ENCODE assay signal across 15 cellular contexts in genomic region chr20:61746781-61747180, GRCh38.
A peak's percentile ranks its signal among the peaks of the same experiment; 100 is the strongest.
DNase-seq lines count a peak whose midpoint lies in the region; ATAC-seq and TF ChIP-seq lines count a peak whose summit lies in the region.
"Had no signal": no experiment of that assay in that cellular context is flagged by ENCODE, and none has a peak within 500 bp of the region (broad histone marks: within the 10 kb centered on the region; RNA-seq: fewer than 3 reads in every experiment).

No MANE protein-coding gene starts in this region.

- H3K9me3 ChIP-seq in lower lobe of right lung (peaks cover 14% of the 10 kb centered on the region), aorta (ENCODE audit: control insufficient read depth, low read length) (peaks cover 3% of the 10 kb centered on the region), transverse colon (peaks cover 0 to 4% of the 10 kb centered on the region in 2 donors)

- no peaks in the 10 kb centered on the region for H3K36me3 ChIP-seq in lower lobe of right lung
- H3K36me3 ChIP-seq in aorta (ENCODE audit: control insufficient read depth in 1 of 2, insufficient read depth in 2 of 2, low read length in 1 of 2) = no peaks in the 10 kb centered on the region
- H3K36me3 ChIP-seq in transverse colon = no peaks in the 10 kb centered on the region

- no peak for TF ChIP-seq EP300 in transverse colon (IDR thresholded peaks at IDR 0.05; ENCODE audit: low read depth)

- TF ChIP-seq CTCF in lower lobe of right lung (IDR thresholded peaks at IDR 0.05) = no peak
- no peak for TF ChIP-seq CTCF in transverse colon (IDR thresholded peaks at IDR 0.05)

- peak; percentile 52 for DNase-seq in Right ventricle myocardium inferior (ENCODE audit: missing footprints)
- no peak for DNase-seq in left ventricle myocardium superior
- peak; percentile 53 for DNase-seq in RPMI8226
- peak; percentile 28 for DNase-seq in lower lobe of right lung
- peak; percentile 12 to 55 for DNase-seq in aorta
- no peak for DNase-seq in transverse colon
- DNase-seq in mucosa of gallbladder (ENCODE audit: low spot score) = no peak
- DNase-seq: 8988T; AML-193; C1 segment of cervical spinal cord; CD4-positive, alpha-beta memory T cell; DMS79; GM23248 had no signal

- no peak for TF ChIP-seq POLR2A in transverse colon (IDR thresholded peaks at IDR 0.05)

- H3K27ac ChIP-seq in lower lobe of right lung (no peak overlapping the region), aorta (ENCODE audit: low read depth in 1 of 2, low read length in 2 of 2) (no peak overlapping the region), transverse colon (no peak overlapping the region)
- H3K27ac ChIP-seq: GM23248 had no signal

- H3K27me3 ChIP-seq in lower lobe of right lung (ENCODE audit: low read depth) = no peaks in the 10 kb centered on the region
- H3K27me3 ChIP-seq in aorta (ENCODE audit: control insufficient read depth in 1 of 2, insufficient read depth in 2 of 2, low read length in 1 of 2) = no peaks in the 10 kb centered on the region
- H3K27me3 ChIP-seq in transverse colon = no peaks in the 10 kb centered on the region

- H3K4me3 ChIP-seq in lower lobe of right lung (no peak overlapping the region), aorta (ENCODE audit: low read length in 2 of 2) (no peak overlapping the region), transverse colon (no peak overlapping the region)
- H3K4me3 ChIP-seq: GM12878, GM23248 had no signal

- intact Hi-C loops in Right ventricle myocardium inferior (cut with DNase I) (no loop called here), left ventricle myocardium superior (cut with micrococcal nuclease) (no loop called here), lower lobe of right lung (cut with DNase I) (no loop called here), aorta (cut with DNase I) (no loop called here), transverse colon (cut with DNase I; ENCODE audit: low total_unique reads) (no loop called here)

- in situ Hi-C loops in transverse colon (cut with MboI; ENCODE audit: low pct_ligation_motif_present in 1 of 4, low pct_unique_long_range_greater_than_20kb in 1 of 4, low sequenced_read_pairs in 3 of 4) = no loop called here

- ATAC-seq in Right ventricle myocardium inferior = no peak
- ATAC-seq in left ventricle myocardium superior = no peak
- no peak for ATAC-seq in lower lobe of right lung
- no peak for ATAC-seq in aorta (ENCODE audit: low FRiP score)
- no peak for ATAC-seq in GM19035 (IDR thresholded peaks at IDR 0.05; ENCODE audit: unreplicated experiment)
- ATAC-seq: GM12878 had no signal

- no peaks in the 10 kb centered on the region for H3K4me1 ChIP-seq in lower lobe of right lung
- no peaks in the 10 kb centered on the region for H3K4me1 ChIP-seq in aorta (ENCODE audit: control insufficient read depth in 1 of 2, insufficient read depth in 2 of 2, low read length in 2 of 2)
- no peaks in the 10 kb centered on the region for H3K4me1 ChIP-seq in transverse colon

- 87 to 91% methylated on average over 12 of the region's 12 CpGs for WGBS in aorta, 2 donors
- 88% methylated on average over 12 of the region's 12 CpGs; no CpG with 5 or more reads in 1 of the 2 donors for WGBS in transverse colon (ENCODE audit: low coverage in 1 of 2), 2 donors

Comparison
In these comparisons a context has a peak if more than half of its experiments do, and no peak if none do; other contexts are left out.
1. DNase-seq: peak in Right ventricle myocardium inferior (single experiment), RPMI8226 (single experiment), lower lobe of right lung (single experiment) and aorta (2 of 2); none in left ventricle myocardium superior (single experiment), transverse colon (single experiment) and mucosa of gallbladder (single experiment).